ENCODE assay signal across 8 cellular contexts in the genomic region with DNA sequence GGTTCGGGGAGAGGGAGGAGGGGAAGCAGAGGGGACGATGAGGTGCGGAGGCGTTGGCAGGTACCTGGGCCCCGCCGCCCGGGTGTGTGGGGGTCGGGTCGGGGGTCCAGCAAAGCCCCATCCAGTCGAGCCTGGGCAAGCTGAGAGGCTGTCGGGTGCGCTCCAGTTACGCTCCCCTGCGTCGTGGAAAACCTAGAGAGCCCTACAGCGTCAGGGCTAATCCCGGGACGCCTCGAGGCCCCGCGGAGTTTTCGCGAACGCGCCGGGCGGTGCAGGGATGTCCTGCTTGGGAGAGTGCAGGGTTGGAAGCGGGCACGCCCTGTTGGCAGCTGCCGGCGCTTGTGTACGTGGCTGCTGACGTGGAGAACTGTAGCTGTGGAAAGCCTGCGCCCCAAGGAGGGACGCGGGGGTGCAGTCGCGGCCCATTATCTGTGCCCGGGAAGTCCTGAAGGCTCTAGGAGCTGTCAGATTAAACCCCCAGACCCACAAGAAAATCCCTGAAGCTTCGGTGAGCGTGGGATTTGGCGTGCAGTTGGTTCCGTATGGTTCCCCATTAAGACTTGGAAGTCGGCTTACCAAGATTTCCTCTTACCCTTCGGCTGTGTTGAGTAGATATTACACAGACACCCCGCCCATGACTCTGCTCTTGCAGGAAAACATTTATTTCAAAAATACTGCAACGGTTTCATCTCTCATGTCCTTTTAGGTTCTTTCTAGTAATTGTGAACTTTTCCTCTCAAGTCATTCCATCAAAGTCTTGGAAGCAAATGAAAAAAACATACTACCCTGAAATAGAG. TPM values are rescaled to one million over a fixed set of nuclear protein-coding genes. Genes with fewer than 3 reads are reported as not detected.
DNase-seq lines count a peak whose midpoint lies in the region; ATAC-seq and TF ChIP-seq lines count a peak whose summit lies in the region.

No MANE protein-coding gene starts in this region.

- H3K9me3 Mint-ChIP-seq in activated naive CD4-positive, alpha-beta T cell treated with anti-CD3 and anti-CD28 coated beads for 36 hours: no peaks in the 10 kb centered on the region
- H3K9me3 Mint-ChIP-seq in osteocyte (ENCODE audit: unreplicated experiment): no peaks in the 10 kb centered on the region

- H3K9me3 ChIP-seq in thyroid gland: no peaks in the 10 kb centered on the region

- DNase-seq in COLO668 (lab: John Stamatoyannopoulos, UW; ENCODE audit: unreplicated experiment): peak; percentile 71
- peak; percentile 41 for DNase-seq in RWPE1 (ENCODE audit: low spot score)
- peak; percentile 82 for DNase-seq in activated naive CD4-positive, alpha-beta T cell treated with anti-CD3 and anti-CD28 coated beads for 36 hours
- peak; percentile 88 for DNase-seq in globus pallidus (ENCODE audit: low spot score)
- DNase-seq in osteocyte (ENCODE audit: extremely low spot score, unreplicated experiment): peak; percentile 95
- peak; percentile 94 for DNase-seq in thyroid gland

- H3K27ac ChIP-seq in RWPE1 (peak overlapping the region; percentile 99), thyroid gland (peak overlapping the region; percentile 98 to 99 (median 99))

- TF ChIP-seq POLR2A in thyroid gland (IDR thresholded peaks at IDR 0.05): peak; percentile 34 to 95

- no peaks in the 10 kb centered on the region for H3K27me3 Mint-ChIP-seq in activated naive CD4-positive, alpha-beta T cell treated with anti-CD3 and anti-CD28 coated beads for 36 hours (ENCODE audit: low read depth)
- no peaks in the 10 kb centered on the region for H3K27me3 Mint-ChIP-seq in osteocyte (ENCODE audit: unreplicated experiment)

- no peaks in the 10 kb centered on the region for H3K27me3 ChIP-seq in thyroid gland

- peak overlapping the region; percentile 87 for H3K27ac Mint-ChIP-seq in activated naive CD4-positive, alpha-beta T cell treated with anti-CD3 and anti-CD28 coated beads for 36 hours
- peak overlapping the region; percentile 95 for H3K27ac Mint-ChIP-seq in osteocyte (ENCODE audit: unreplicated experiment)

- peaks cover 39 to 46% of the 10 kb centered on the region in 2 donors for H3K4me1 ChIP-seq in thyroid gland

- peak overlapping the region; percentile 77 for H3K4me3 Mint-ChIP-seq in activated naive CD4-positive, alpha-beta T cell treated with anti-CD3 and anti-CD28 coated beads for 36 hours
- H3K4me3 Mint-ChIP-seq in osteocyte (ENCODE audit: unreplicated experiment): peak overlapping the region; percentile 78

- 1% methylated on average over 13 to 36 of the region's 47 CpGs for WGBS in thyroid gland, 2 donors

- intact Hi-C loops in activated naive CD4-positive, alpha-beta T cell treated with anti-CD3 and anti-CD28 coated beads for 36 hours (cut with micrococcal nuclease): loop anchor here (1.0 to 2.0 kb wide), 8 partner anchors 12 to 393 kb away; partner anchors contain the start of genes SLC38A1 and SLC38A2
- intact Hi-C loops in thyroid gland (cut with DNase I): no loop called here

- POLR2A ChIA-PET in RWPE1 (lab: Yijun Ruan, JAX; ENCODE audit: low non-redundant PET): interaction anchor here (0.6 to 0.9 kb wide), 2 partner anchors 173 to 1029 kb away, joined by 3 read pairs; no protein-coding TSS in a partner anchor

- peak; percentile 39 for ATAC-seq in GM19438 (IDR thresholded peaks at IDR 0.05; ENCODE audit: low read depth, unreplicated experiment)
- ATAC-seq in HG03571 (IDR thresholded peaks at IDR 0.05; ENCODE audit: unreplicated experiment): peak; percentile 34

- H3K4me3 ChIP-seq in thyroid gland (replicated peaks in 1 of 3): peak overlapping the region in 2 of 3 donors; percentile 64 to 72

- H3K36me3 ChIP-seq in thyroid gland: no peaks in the 10 kb centered on the region

- TF ChIP-seq CTCF in RWPE1 (conservative IDR thresholded peaks at IDR 0.05; ENCODE audit: low read depth) (no peak), osteocyte (IDR thresholded peaks at IDR 0.05) (peak; percentile 12), thyroid gland (IDR thresholded peaks at IDR 0.05) (peak in 4 of 6 experiments; percentile 11 to 19 (median 14))

- peaks cover 38% of the 10 kb centered on the region for H3K4me1 Mint-ChIP-seq in activated naive CD4-positive, alpha-beta T cell treated with anti-CD3 and anti-CD28 coated beads for 36 hours (ENCODE audit: low read depth)
- H3K4me1 Mint-ChIP-seq in osteocyte (ENCODE audit: unreplicated experiment): peaks cover 63% of the 10 kb centered on the region

- CTCF ChIA-PET in RWPE1 (lab: Yijun Ruan, JAX): interaction anchor here (0.6 to 1.1 kb wide), 4 partner anchors 68 to 437 kb away, joined by 3 to 4 read pairs (median 3); no protein-coding TSS in a partner anchor
- CTCF ChIA-PET in activated naive CD4-positive, alpha-beta T cell treated with anti-CD3 and anti-CD28 coated beads for 36 hours (lab: Charles Lee): interaction anchor here (0.6 to 1.2 kb wide), 2 partner anchors 9 to 546 kb away, joined by 3 read pairs; no protein-coding TSS in a partner anchor

- no peaks in the 10 kb centered on the region for H3K36me3 Mint-ChIP-seq in activated naive CD4-positive, alpha-beta T cell treated with anti-CD3 and anti-CD28 coated beads for 36 hours (ENCODE audit: low read depth)
- peaks cover 2% of the 10 kb centered on the region for H3K36me3 Mint-ChIP-seq in osteocyte (ENCODE audit: unreplicated experiment)

RNA-seq across cellular contexts. Expression of gene SLC38A2, which starts 11.3 kb away (rescaled TPM):
- 100 to 1,000 TPM; 196 to 206 TPM for total RNA-seq in activated naive CD4-positive, alpha-beta T cell treated with anti-CD3 and anti-CD28 coated beads for 36 hours
- 754 and 795 TPM in 2 replicates for total RNA-seq in osteocyte
- total RNA-seq in thyroid gland: 100 to 1,000 TPM; 210 to 460 (median 314) TPM

Comparison
In these comparisons a context has a peak if more than half of its experiments do, and no peak if none do; other contexts are left out.
1. Peak in every context shown above with its lines: DNase-seq, ATAC-seq, H3K4me3 ChIP-seq and H3K27ac ChIP-seq.
2. DNase-seq: peak in every context shown above with its lines; median percentile 95 in osteocyte; 94 in thyroid gland; 88 in globus pallidus; 82 in activated naive CD4-positive, alpha-beta T cell treated with anti-CD3 and anti-CD28 coated beads for 36 hours; 71 in COLO668; 41 in RWPE1.